In genomic region chr17:47078801-47079200, GRCh38 we compare ENCODE assay signal across 35 cellular contexts.
"Had no signal": no experiment of that assay in that cellular context is flagged by ENCODE, and none has a peak within 500 bp of the region (broad histone marks: within the 10 kb centered on the region; RNA-seq: fewer than 3 reads in every experiment).

No MANE protein-coding gene starts in this region.

- DNase-seq: Karpas-422, Kasumi-1, MG63, MM.1S, MV-4-11, NCI-H1048, NCI-H1092, NCI-H1092 treated with DMSO at 0.1 percent for 48 hours, NCI-H1105, NCI-H1105 treated with DMSO at 0.1 percent for 48 hours, NCI-H1417, NCI-H1417 treated with DMSO at 0.1 percent for 48 hours, NCI-H1436, NCI-H1436 treated with DMSO at 0.1 percent for 48 hours, NCI-H146, NCI-H1694, NCI-H1694 treated with DMSO at 0.1 percent for 48 hours, NCI-H187, NCI-H187 treated with DMSO at 0.1 percent for 48 hours, NCI-H1930, NCI-H2029, NCI-H2029 treated with DMSO at 0.1 percent for 48 hours, NCI-H2081, NCI-H2081 treated with DMSO at 0.1 percent for 48 hours, NCI-H2107, NCI-H2171, NCI-H2171 treated with DMSO at 0.1 percent for 48 hours, NCI-H2227 treated with DMSO at 0.1 percent for 48 hours, NCI-H226, NCI-H345, NCI-H446, NCI-H446 treated with DMSO at 0.1 percent for 48 hours, NCI-H510A, NCI-H510A treated with DMSO at 0.1 percent for 48 hours, NCI-H524 had no signal
